Comparison of ENCODE assay signal across 1 cellular context in genomic region chr5:62142351-62142750, GRCh38.
TF ChIP-seq lines count a peak whose summit lies in the region.

No MANE protein-coding gene starts in this region.

TF ChIP-seq in H1, 55 proteins besides CTCF, POLR2A, EP300 and RAD21 (continued from another document):
- TF ChIP-seq BRCA1 (IDR thresholded peaks at IDR 0.05; ENCODE audit: low read depth, low read length): no peak
- no peak for TF ChIP-seq KDM5A (IDR thresholded peaks at IDR 0.05; ENCODE audit: low read length)
- TF ChIP-seq CHD7 (IDR thresholded peaks at IDR 0.05; ENCODE audit: insufficient replicate concordance, low read length): no peak
